12 cellular contexts compared by ENCODE assay signal in genomic region chr12:1604464-1604863, GRCh38. TPM values are rescaled to one million over a fixed set of nuclear protein-coding genes. Genes with fewer than 3 reads are reported as not detected.
A peak's percentile ranks its signal among the peaks of the same experiment; 100 is the strongest.
DNase-seq lines count a peak whose midpoint lies in the region; ATAC-seq, FAIRE-seq and TF ChIP-seq lines count a peak whose summit lies in the region.
"Had no signal": no experiment of that assay in that cellular context is flagged by ENCODE, and none has a peak within 500 bp of the region (broad histone marks: within the 10 kb centered on the region; RNA-seq: fewer than 3 reads in every experiment).

No MANE protein-coding gene starts in this region.

- TF ChIP-seq POLR2A in GM12892 (IDR thresholded peaks at IDR 0.05; ENCODE audit: low read depth, low read length) (no peak), esophagus muscularis mucosa (IDR thresholded peaks at IDR 0.05; ENCODE audit: low read depth) (no peak)

- peak; percentile 51 for FAIRE-seq in GM12892 (lab: Jason Lieb, UNC)
- FAIRE-seq: RCC 7860 had no signal

- no peaks in the 10 kb centered on the region for H3K9me3 ChIP-seq in CD8-positive, alpha-beta T cell (ENCODE audit: low read length)
- H3K9me3 ChIP-seq in esophagus muscularis mucosa = no peaks in the 10 kb centered on the region
- H3K9me3 ChIP-seq: suprapubic skin had no signal

- no peaks in the 10 kb centered on the region for H3K36me3 ChIP-seq in CD8-positive, alpha-beta T cell (ENCODE audit: insufficient read depth, low read length)
- no peaks in the 10 kb centered on the region for H3K36me3 ChIP-seq in esophagus muscularis mucosa
- H3K36me3 ChIP-seq: suprapubic skin had no signal

- no peak for DNase-seq in CD8-positive, alpha-beta T cell
- DNase-seq in GM12892 (ENCODE audit: insufficient read length) (no peak), esophagus muscularis mucosa (ENCODE audit: extremely low spot score) (no peak), progenitor cell of endocrine pancreas (ENCODE audit: low spot score, unreplicated experiment) (no peak), COLO668 (lab: John Stamatoyannopoulos, UW; ENCODE audit: unreplicated experiment) (no peak)
- DNase-seq in activated CD4-positive, alpha-beta memory T cell treated with anti-CD3 and anti-CD28 coated beads for 36 hours = no peak
- no peak for DNase-seq in activated CD4-positive, CD25-positive, alpha-beta regulatory T cell (lab: John Stamatoyannopoulos, UW)
- DNase-seq: occipital lobe had no signal

- peak overlapping the region; percentile 2 for H3K4me3 Mint-ChIP-seq in CD8-positive, alpha-beta T cell
- H3K4me3 Mint-ChIP-seq in progenitor cell of endocrine pancreas (ENCODE audit: low read depth) = no peak overlapping the region
- no peak overlapping the region for H3K4me3 Mint-ChIP-seq in activated CD4-positive, alpha-beta memory T cell treated with anti-CD3 and anti-CD28 coated beads for 36 hours

- no peaks in the 10 kb centered on the region for H3K9me3 Mint-ChIP-seq in CD8-positive, alpha-beta T cell
- no peaks in the 10 kb centered on the region for H3K9me3 Mint-ChIP-seq in progenitor cell of endocrine pancreas (ENCODE audit: low read depth)
- H3K9me3 Mint-ChIP-seq in activated CD4-positive, alpha-beta memory T cell treated with anti-CD3 and anti-CD28 coated beads for 36 hours = no peaks in the 10 kb centered on the region
- H3K9me3 Mint-ChIP-seq: GM23338 had no signal

- peaks cover 33% of the 10 kb centered on the region for H3K4me1 Mint-ChIP-seq in CD8-positive, alpha-beta T cell (ENCODE audit: low read depth)
- peaks cover 14% of the 10 kb centered on the region for H3K4me1 Mint-ChIP-seq in progenitor cell of endocrine pancreas (ENCODE audit: low read depth)
- peaks cover 30% of the 10 kb centered on the region for H3K4me1 Mint-ChIP-seq in activated CD4-positive, alpha-beta memory T cell treated with anti-CD3 and anti-CD28 coated beads for 36 hours (ENCODE audit: low read depth)

- H3K27me3 Mint-ChIP-seq in CD8-positive, alpha-beta T cell (ENCODE audit: low read depth) = no peaks in the 10 kb centered on the region
- peaks cover 16% of the 10 kb centered on the region for H3K27me3 Mint-ChIP-seq in progenitor cell of endocrine pancreas
- H3K27me3 Mint-ChIP-seq in activated CD4-positive, alpha-beta memory T cell treated with anti-CD3 and anti-CD28 coated beads for 36 hours = no peaks in the 10 kb centered on the region

- H3K4me3 ChIP-seq in CD8-positive, alpha-beta T cell (ENCODE audit: low read depth, low read length) = no peak overlapping the region
- no peak overlapping the region for H3K4me3 ChIP-seq in esophagus muscularis mucosa

- no peak overlapping the region for H3K27ac ChIP-seq in CD8-positive, alpha-beta T cell (ENCODE audit: low read depth, low read length)
- peak overlapping the region; percentile 39 to 90 (median 62) for H3K27ac ChIP-seq in esophagus muscularis mucosa (replicated peaks in 1 of 4)

- POLR2A ChIA-PET in CD8-positive, alpha-beta T cell (lab: Charles Lee) = no interaction called here
- POLR2A ChIA-PET in activated CD4-positive, alpha-beta memory T cell treated with anti-CD3 and anti-CD28 coated beads for 36 hours (lab: Charles Lee) = interaction anchor here (1.9 kb wide), 1 partner anchor 10 kb away, joined by 8 read pairs; the partner anchor contains the start of gene FBXL14

- peaks cover 3% of the 10 kb centered on the region for H3K36me3 Mint-ChIP-seq in CD8-positive, alpha-beta T cell
- H3K36me3 Mint-ChIP-seq in progenitor cell of endocrine pancreas (ENCODE audit: insufficient read depth) = no peaks in the 10 kb centered on the region
- H3K36me3 Mint-ChIP-seq in activated CD4-positive, alpha-beta memory T cell treated with anti-CD3 and anti-CD28 coated beads for 36 hours = no peaks in the 10 kb centered on the region

- TF ChIP-seq CTCF in CD8-positive, alpha-beta T cell (IDR thresholded peaks at IDR 0.05) = no peak
- TF ChIP-seq CTCF in esophagus muscularis mucosa (IDR thresholded peaks at IDR 0.05) = no peak
- no peak for TF ChIP-seq CTCF in progenitor cell of endocrine pancreas (IDR thresholded peaks at IDR 0.05; ENCODE audit: unreplicated experiment)

- H3K4me1 ChIP-seq in CD8-positive, alpha-beta T cell (ENCODE audit: insufficient read depth, low read length) = peaks cover 23% of the 10 kb centered on the region
- H3K4me1 ChIP-seq in esophagus muscularis mucosa = peaks cover 25 to 53% (median 37%) of the 10 kb centered on the region in 4 donors

- CTCF ChIA-PET in CD8-positive, alpha-beta T cell (lab: Charles Lee) = interaction anchor here (0.6 to 5.4 kb wide), 15 partner anchors 12 to 1040 kb away, joined by 3 to 66 read pairs (median 5); no protein-coding TSS in a partner anchor
- CTCF ChIA-PET in activated CD4-positive, alpha-beta memory T cell treated with anti-CD3 and anti-CD28 coated beads for 36 hours (lab: Charles Lee) = interaction anchor here (0.6 to 3.8 kb wide), 12 partner anchors 10 to 501 kb away, joined by 3 to 29 read pairs (median 6); partner anchors contain the start of genes FBXL14 and WNT5B

- intact Hi-C loops in CD8-positive, alpha-beta T cell (cut with DNase I, micrococcal nuclease) = loop anchor here in 1 of 2 experiments (2.0 to 5.0 kb wide), 2 partner anchors 22 to 322 kb away; no protein-coding TSS in a partner anchor
- intact Hi-C loops in esophagus muscularis mucosa (cut with DNase I) = loop anchor here (5.0 kb wide), 1 partner anchor 487 kb away; no protein-coding TSS in a partner anchor
- intact Hi-C loops in activated CD4-positive, alpha-beta memory T cell treated with anti-CD3 and anti-CD28 coated beads for 36 hours (cut with micrococcal nuclease) = no loop called here

- TF ChIP-seq EP300 in esophagus muscularis mucosa (IDR thresholded peaks at IDR 0.05) = no peak

- H3K27ac Mint-ChIP-seq in CD8-positive, alpha-beta T cell = peak overlapping the region; percentile 55
- H3K27ac Mint-ChIP-seq in progenitor cell of endocrine pancreas = peak overlapping the region; percentile 60
- no peak overlapping the region for H3K27ac Mint-ChIP-seq in activated CD4-positive, alpha-beta memory T cell treated with anti-CD3 and anti-CD28 coated beads for 36 hours
- H3K27ac Mint-ChIP-seq: GM23338 had no signal

- 48% methylated on average over 3 of the region's 3 CpGs for WGBS in esophagus muscularis mucosa

- H3K27me3 ChIP-seq in CD8-positive, alpha-beta T cell (ENCODE audit: insufficient read depth, low read length) = no peaks in the 10 kb centered on the region
- H3K27me3 ChIP-seq in esophagus muscularis mucosa = no peaks in the 10 kb centered on the region
- H3K27me3 ChIP-seq: suprapubic skin had no signal

- no peak for ATAC-seq in CD8-positive, alpha-beta T cell

RNA-seq across cellular contexts. Expression of gene FBXL14, which starts 10.1 kb away (rescaled TPM):
- 10 to 100 TPM; 28.1 to 30.5 TPM for total RNA-seq in CD8-positive, alpha-beta T cell
- polyA plus RNA-seq in GM12892 (2012; ENCODE audit: missing spikeins) = 2.9 TPM
- total RNA-seq in esophagus muscularis mucosa (10 to 100 TPM; 12.0 to 22.6 (median 16.0) TPM), progenitor cell of endocrine pancreas (33.9 and 37.7 TPM in 2 replicates)
- 10 to 100 TPM; 13.5 to 14.4 TPM for total RNA-seq in activated CD4-positive, alpha-beta memory T cell treated with anti-CD3 and anti-CD28 coated beads for 36 hours

RNA-seq across cellular contexts. Expression of gene WNT5B, which starts 24.6 kb away (rescaled TPM):
- not detected for total RNA-seq in CD8-positive, alpha-beta T cell
- 5.2 TPM for polyA plus RNA-seq in GM12892 (2012; ENCODE audit: missing spikeins)
- total RNA-seq in esophagus muscularis mucosa = 100 to 1,000 TPM in 1 of 4 donors, 10 to 100 TPM in 3; 33.5 to 112 (median 53.5) TPM
- 8.9 and 10.1 TPM in 2 replicates for total RNA-seq in progenitor cell of endocrine pancreas
- not detected for total RNA-seq in activated CD4-positive, alpha-beta memory T cell treated with anti-CD3 and anti-CD28 coated beads for 36 hours
- total RNA-seq: mononuclear cell had no signal
